ENCODE assay signal across 14 cellular contexts in the genomic region with DNA sequence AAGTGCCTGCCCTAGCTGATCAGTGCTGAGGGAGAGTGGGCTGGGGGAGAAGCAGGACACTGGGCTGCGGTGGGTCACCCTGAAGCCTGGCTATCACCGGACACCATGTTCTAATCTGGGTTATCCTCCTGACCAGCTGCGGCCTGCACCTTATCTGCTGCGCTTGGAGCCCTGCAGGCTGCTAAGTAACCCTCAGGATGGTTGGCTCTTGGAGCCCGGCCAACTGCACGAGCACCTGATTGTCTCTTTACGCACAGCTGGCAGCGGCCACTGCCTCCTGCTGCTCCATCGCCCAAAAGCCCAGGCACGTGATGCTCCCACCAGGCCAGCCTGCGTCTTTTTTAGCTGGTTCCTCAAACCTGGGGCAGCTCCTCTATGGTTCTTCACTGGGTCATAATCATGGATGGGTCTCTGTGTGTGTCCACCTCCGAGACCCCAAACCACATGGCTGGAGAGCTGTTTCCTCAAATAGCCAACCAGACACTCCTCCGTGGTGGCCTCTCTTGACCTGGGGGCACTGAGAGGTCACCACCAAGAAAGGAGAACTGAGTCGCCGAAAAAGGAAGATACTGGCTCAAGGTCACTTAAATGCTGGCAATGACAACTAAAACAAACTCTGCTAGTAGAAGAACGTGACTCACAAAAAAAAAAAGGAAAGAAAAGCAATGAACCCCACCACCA. TPM values are rescaled to one million over a fixed set of nuclear protein-coding genes. Genes with fewer than 3 reads are reported as not detected.
DNase-seq lines count a peak whose midpoint lies in the region; ATAC-seq, FAIRE-seq and TF ChIP-seq lines count a peak whose summit lies in the region.
"Had no signal": no experiment of that assay in that cellular context is flagged by ENCODE, and none has a peak within 500 bp of the region (broad histone marks: within the 10 kb centered on the region; RNA-seq: fewer than 3 reads in every experiment).

No MANE protein-coding gene starts in this region.

- H3K9me3 Mint-ChIP-seq in type B pancreatic cell = no peaks in the 10 kb centered on the region
- no peaks in the 10 kb centered on the region for H3K9me3 Mint-ChIP-seq in stimulated activated effector memory CD8-positive, alpha-beta T cell treated with anti-CD3 and anti-CD28 coated beads, Interleukin-12 subunit alpha, Interleukin-12 subunit beta, amount 100 ng/mL, for 72 hours
- H3K9me3 Mint-ChIP-seq: activated T-cell treated with anti-CD3 and anti-CD28 coated beads, Interleukin-2, amount 50 U/mL, for 4 hours; CD8-positive, alpha-beta T cell had no signal

- TF ChIP-seq CTCF in kidney (IDR thresholded peaks at IDR 0.05; ENCODE audit: borderline replicate concordance, extremely low read depth, insufficient read depth) (no peak), foreskin keratinocyte (conservative IDR thresholded peaks at IDR 0.05) (no peak), type B pancreatic cell (conservative IDR thresholded peaks at IDR 0.05) (no peak)

- no peak overlapping the region for H3K9ac ChIP-seq in kidney (ENCODE audit: low read length in 2 of 2)

- DNase-seq in DMS153 treated with DMSO at 0.1 percent for 48 hours (lab: John Stamatoyannopoulos, UW; ENCODE audit: unreplicated experiment) (peak; percentile 65), NCI-H1694 treated with DMSO at 0.1 percent for 48 hours (lab: John Stamatoyannopoulos, UW) (peak; percentile 64), kidney (peak; percentile 73), foreskin keratinocyte (no peak), type B pancreatic cell (ENCODE audit: extremely low spot score, unreplicated experiment) (no peak)
- no peak for DNase-seq in stimulated activated effector memory CD8-positive, alpha-beta T cell treated with anti-CD3 and anti-CD28 coated beads, Interleukin-12 subunit alpha, Interleukin-12 subunit beta, amount 100 ng/mL, for 72 hours (ENCODE audit: low spot score in 2 of 2)
- DNase-seq: activated T-cell treated with anti-CD3 and anti-CD28 coated beads, Interleukin-2, amount 50 U/mL, for 4 hours; CD8-positive, alpha-beta T cell; trophoblast cell had no signal

- no peaks in the 10 kb centered on the region for H3K27me3 Mint-ChIP-seq in type B pancreatic cell

- no peaks in the 10 kb centered on the region for H3K27me3 ChIP-seq in foreskin keratinocyte

- peak; percentile 25; the same call in 1 of the 3 replicates for ATAC-seq in SK-N-SH treated with all-trans-retinoic acid at 6 μM for 48 hours
- ATAC-seq in foreskin keratinocyte = no peak
- no peak for ATAC-seq in stimulated activated effector memory CD8-positive, alpha-beta T cell treated with anti-CD3 and anti-CD28 coated beads, Interleukin-12 subunit alpha, Interleukin-12 subunit beta, amount 100 ng/mL, for 72 hours
- ATAC-seq in GM18519 (IDR thresholded peaks at IDR 0.05; ENCODE audit: low FRiP score, unreplicated experiment) = no peak
- ATAC-seq: activated T-cell treated with anti-CD3 and anti-CD28 coated beads, Interleukin-2, amount 50 U/mL, for 4 hours; CD8-positive, alpha-beta T cell; left lobe of liver; Panc1 had no signal

- H3K4me1 ChIP-seq in kidney (ENCODE audit: control insufficient read depth in 1 of 2, insufficient read depth in 1 of 2, low read depth in 1 of 2, low read length in 2 of 2) = no peaks in the 10 kb centered on the region
- H3K4me1 ChIP-seq in foreskin keratinocyte = no peaks in the 10 kb centered on the region

- peaks cover 11% of the 10 kb centered on the region for H3K4me1 Mint-ChIP-seq in type B pancreatic cell (ENCODE audit: unreplicated experiment)
- H3K4me1 Mint-ChIP-seq in stimulated activated effector memory CD8-positive, alpha-beta T cell treated with anti-CD3 and anti-CD28 coated beads, Interleukin-12 subunit alpha, Interleukin-12 subunit beta, amount 100 ng/mL, for 72 hours = peaks cover 20% of the 10 kb centered on the region

- peaks cover 10 to 12% of the 10 kb centered on the region in 2 donors for H3K36me3 ChIP-seq in kidney (ENCODE audit: control insufficient read depth in 1 of 2, insufficient read depth in 2 of 2, low read length in 2 of 2)

- no peak overlapping the region for H3K4me3 ChIP-seq in kidney (ENCODE audit: low read length in 2 of 2)

- no peak overlapping the region for H3K4me3 Mint-ChIP-seq in type B pancreatic cell
- H3K4me3 Mint-ChIP-seq in stimulated activated effector memory CD8-positive, alpha-beta T cell treated with anti-CD3 and anti-CD28 coated beads, Interleukin-12 subunit alpha, Interleukin-12 subunit beta, amount 100 ng/mL, for 72 hours = no peak overlapping the region
- H3K4me3 Mint-ChIP-seq: activated T-cell treated with anti-CD3 and anti-CD28 coated beads, Interleukin-2, amount 50 U/mL, for 4 hours; CD8-positive, alpha-beta T cell had no signal

- H3K27ac Mint-ChIP-seq in type B pancreatic cell = no peak overlapping the region
- no peak overlapping the region for H3K27ac Mint-ChIP-seq in stimulated activated effector memory CD8-positive, alpha-beta T cell treated with anti-CD3 and anti-CD28 coated beads, Interleukin-12 subunit alpha, Interleukin-12 subunit beta, amount 100 ng/mL, for 72 hours
- H3K27ac Mint-ChIP-seq: CD8-positive, alpha-beta T cell had no signal

- no peak for FAIRE-seq in kidney (lab: Jason Lieb, UNC)
- FAIRE-seq: endometrium had no signal

- H3K9me3 ChIP-seq in kidney (ENCODE audit: control insufficient read depth in 1 of 2, low read length in 2 of 2) = no peaks in the 10 kb centered on the region

- H3K27ac ChIP-seq in kidney (ENCODE audit: low read depth in 2 of 2, low read length in 2 of 2) = no peak overlapping the region
- H3K27ac ChIP-seq in foreskin keratinocyte = no peak overlapping the region

- intact Hi-C loops in kidney (cut with DNase I) = no loop called here

- H3K36me3 Mint-ChIP-seq in type B pancreatic cell = peaks cover 29% of the 10 kb centered on the region
- peaks cover 54% of the 10 kb centered on the region for H3K36me3 Mint-ChIP-seq in stimulated activated effector memory CD8-positive, alpha-beta T cell treated with anti-CD3 and anti-CD28 coated beads, Interleukin-12 subunit alpha, Interleukin-12 subunit beta, amount 100 ng/mL, for 72 hours

TF ChIP-seq in SK-N-SH treated with all-trans-retinoic acid at 6 μM for 48 hours, 23 proteins besides CTCF, POLR2A, EP300 and RAD21:
- TF ChIP-seq, protein P1, sequence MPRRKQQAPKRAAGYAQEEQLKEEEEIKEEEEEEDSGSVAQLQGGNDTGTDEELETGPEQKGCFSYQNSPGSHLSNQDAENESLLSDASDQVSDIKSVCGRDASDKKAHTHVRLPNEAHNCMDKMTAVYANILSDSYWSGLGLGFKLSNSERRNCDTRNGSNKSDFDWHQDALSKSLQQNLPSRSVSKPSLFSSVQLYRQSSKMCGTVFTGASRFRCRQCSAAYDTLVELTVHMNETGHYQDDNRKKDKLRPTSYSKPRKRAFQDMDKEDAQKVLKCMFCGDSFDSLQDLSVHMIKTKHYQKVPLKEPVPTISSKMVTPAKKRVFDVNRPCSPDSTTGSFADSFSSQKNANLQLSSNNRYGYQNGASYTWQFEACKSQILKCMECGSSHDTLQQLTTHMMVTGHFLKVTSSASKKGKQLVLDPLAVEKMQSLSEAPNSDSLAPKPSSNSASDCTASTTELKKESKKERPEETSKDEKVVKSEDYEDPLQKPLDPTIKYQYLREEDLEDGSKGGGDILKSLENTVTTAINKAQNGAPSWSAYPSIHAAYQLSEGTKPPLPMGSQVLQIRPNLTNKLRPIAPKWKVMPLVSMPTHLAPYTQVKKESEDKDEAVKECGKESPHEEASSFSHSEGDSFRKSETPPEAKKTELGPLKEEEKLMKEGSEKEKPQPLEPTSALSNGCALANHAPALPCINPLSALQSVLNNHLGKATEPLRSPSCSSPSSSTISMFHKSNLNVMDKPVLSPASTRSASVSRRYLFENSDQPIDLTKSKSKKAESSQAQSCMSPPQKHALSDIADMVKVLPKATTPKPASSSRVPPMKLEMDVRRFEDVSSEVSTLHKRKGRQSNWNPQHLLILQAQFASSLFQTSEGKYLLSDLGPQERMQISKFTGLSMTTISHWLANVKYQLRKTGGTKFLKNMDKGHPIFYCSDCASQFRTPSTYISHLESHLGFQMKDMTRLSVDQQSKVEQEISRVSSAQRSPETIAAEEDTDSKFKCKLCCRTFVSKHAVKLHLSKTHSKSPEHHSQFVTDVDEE (CRISPR knock-in tag; IDR thresholded peaks at IDR 0.05) = no peak
- no peak for TF ChIP-seq CSDC2 (CRISPR knock-in tag; IDR thresholded peaks at IDR 0.05)
- peak; percentile 69; the same call in 1 of the 2 replicates for TF ChIP-seq TCF4 (CRISPR knock-in tag; IDR thresholded peaks at IDR 0.05; ENCODE audit: borderline replicate concordance)
- no peak for TF ChIP-seq ESRRG (CRISPR knock-in tag; IDR thresholded peaks at IDR 0.05)
TF ChIP-seq in SK-N-SH treated with all-trans-retinoic acid at 6 μM for 48 hours: peak in this region for 1.

RNA-seq across cellular contexts. Expression of a gene that starts 21.7 kb away (rescaled TPM):
- 10.4 TPM for total RNA-seq in kidney
- 1.5 TPM for polyA plus RNA-seq in kidney (ENCODE audit: insufficient read depth, low read depth, low replicate concordance)
- total RNA-seq in foreskin keratinocyte = 81.9 and 128 TPM in 2 replicates
- 90.1 and 147 TPM in 2 replicates for polyA plus RNA-seq in foreskin keratinocyte
- total RNA-seq in type B pancreatic cell (ENCODE audit: low replicate concordance) = 4.3 and 26.8 TPM in 2 replicates

RNA-seq across cellular contexts. Expression of a gene that starts 46.8 kb away (rescaled TPM):
- total RNA-seq in kidney (21.3 TPM), foreskin keratinocyte (16.6 and 17.3 TPM in 2 replicates), type B pancreatic cell (ENCODE audit: low replicate concordance) (38.5 and 51.5 TPM in 2 replicates)
- polyA plus RNA-seq in kidney (ENCODE audit: insufficient read depth, low read depth, low replicate concordance) (5.5 TPM), foreskin keratinocyte (5.2 and 6.4 TPM in 2 replicates)

RNA-seq across cellular contexts. Expression of a gene that starts 52.4 kb away (rescaled TPM):
- total RNA-seq in kidney = 37.6 TPM
- polyA plus RNA-seq in kidney (ENCODE audit: insufficient read depth, low read depth, low replicate concordance) = 39.9 TPM
- total RNA-seq in foreskin keratinocyte = 43.7 and 44.0 TPM in 2 replicates
- 40.4 and 43.8 TPM in 2 replicates for polyA plus RNA-seq in foreskin keratinocyte
- 45.3 and 82.0 TPM in 2 replicates for total RNA-seq in type B pancreatic cell (ENCODE audit: low replicate concordance)

Comparison
In these comparisons a context has a peak if more than half of its experiments do, and no peak if none do; other contexts are left out.
1. DNase-seq: peak in DMS153 treated with DMSO at 0.1 percent for 48 hours (single experiment), NCI-H1694 treated with DMSO at 0.1 percent for 48 hours (single experiment) and kidney (single experiment); none in foreskin keratinocyte (0 of 2), type B pancreatic cell (single experiment) and stimulated activated effector memory CD8-positive, alpha-beta T cell treated with anti-CD3 and anti-CD28 coated beads, Interleukin-12 subunit alpha, Interleukin-12 subunit beta, amount 100 ng/mL, for 72 hours (0 of 2).